1 cellular context compared by ENCODE assay signal in the genomic region with DNA sequence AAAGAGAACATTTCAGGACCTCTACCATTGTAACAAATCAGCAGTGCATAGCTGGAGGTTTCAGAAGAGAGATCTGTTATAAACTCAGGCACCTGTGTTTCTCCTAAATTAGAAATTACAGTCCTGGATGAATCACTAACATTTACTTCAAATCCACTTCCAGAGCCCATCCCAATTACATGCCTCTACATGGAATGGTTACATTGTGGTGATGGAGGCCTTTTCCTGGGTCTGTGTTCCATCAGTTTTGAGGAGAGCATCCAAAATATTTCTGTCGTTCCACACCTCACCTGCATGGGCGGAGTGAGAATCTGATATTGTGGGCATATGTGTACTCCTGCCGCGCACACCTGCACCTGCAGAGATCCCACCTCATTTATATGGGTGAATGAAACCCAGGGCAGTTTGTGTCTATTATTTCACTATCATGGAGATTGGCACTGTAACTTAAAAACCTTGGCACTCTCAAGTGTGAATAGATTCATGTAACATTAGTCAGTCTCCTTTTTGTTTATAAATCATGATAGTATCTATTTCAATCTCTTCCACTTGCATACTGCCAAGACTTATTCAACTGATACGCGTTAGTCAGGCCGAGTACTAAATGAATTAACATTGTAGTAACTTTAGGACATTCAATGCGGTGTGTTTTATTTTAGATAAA.
TF ChIP-seq lines count a peak whose summit lies in the region.

No MANE protein-coding gene starts in this region.

TF ChIP-seq in endothelial cell of umbilical vein, 7 proteins besides CTCF, POLR2A, EP300 and RAD21:
- TF ChIP-seq FOS (IDR thresholded peaks at IDR 0.05; ENCODE audit: borderline replicate concordance, insufficient read depth, low read length): peak; percentile 61
- peak; percentile 28 for TF ChIP-seq POLR2AphosphoS5 (IDR thresholded peaks at IDR 0.05; ENCODE audit: insufficient read depth, low read depth, low read length)
- TF ChIP-seq, protein P1, sequence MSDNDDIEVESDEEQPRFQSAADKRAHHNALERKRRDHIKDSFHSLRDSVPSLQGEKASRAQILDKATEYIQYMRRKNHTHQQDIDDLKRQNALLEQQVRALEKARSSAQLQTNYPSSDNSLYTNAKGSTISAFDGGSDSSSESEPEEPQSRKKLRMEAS (IDR thresholded peaks at IDR 0.05; ENCODE audit: insufficient read depth, insufficient read length): no peak
- TF ChIP-seq JUN (IDR thresholded peaks at IDR 0.05; ENCODE audit: borderline replicate concordance, insufficient read depth, insufficient read length, low read depth): peak; percentile 48
- TF ChIP-seq MYC (IDR thresholded peaks at IDR 0.05; ENCODE audit: low read depth, low read length): no peak
- TF ChIP-seq GATA2 (IDR thresholded peaks at IDR 0.05; ENCODE audit: insufficient read depth, insufficient read length, low read depth, low read length): peak; percentile 92
- no peak for TF ChIP-seq EZH2 (IDR thresholded peaks at IDR 0.05; ENCODE audit: borderline replicate concordance, low read depth, low read length, severe bottlenecking)
